In the genomic region with DNA sequence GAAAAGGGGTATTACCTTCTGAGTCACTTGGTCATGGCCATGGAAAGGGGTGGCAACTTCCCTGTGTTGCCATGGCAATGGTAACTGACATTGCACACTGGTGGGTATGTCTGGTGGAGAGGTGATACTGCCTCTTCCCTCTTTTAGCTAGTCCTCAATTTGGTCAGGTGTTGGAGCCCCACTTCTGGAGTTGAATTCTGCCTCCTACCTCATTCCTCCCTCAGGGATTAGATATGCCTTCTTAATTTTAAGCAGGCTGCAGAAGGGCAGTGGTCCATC, we compare ENCODE assay signal across 1 cellular context.
TF ChIP-seq lines count a peak whose summit lies in the region.

No MANE protein-coding gene starts in this region.

TF ChIP-seq in HepG2, 621 proteins besides CTCF, POLR2A, EP300 and RAD21:
- TF ChIP-seq RFX3 (CRISPR knock-in tag; IDR thresholded peaks at IDR 0.05) (peak; percentile 57; the same call in 1 of the 2 replicates), ZBTB3 (CRISPR knock-in tag; IDR thresholded peaks at IDR 0.05; ENCODE audit: borderline replicate concordance, low read depth) (no peak), RFX1 (IDR thresholded peaks at IDR 0.05) (peak; percentile 25)
- TF ChIP-seq, protein P1, sequence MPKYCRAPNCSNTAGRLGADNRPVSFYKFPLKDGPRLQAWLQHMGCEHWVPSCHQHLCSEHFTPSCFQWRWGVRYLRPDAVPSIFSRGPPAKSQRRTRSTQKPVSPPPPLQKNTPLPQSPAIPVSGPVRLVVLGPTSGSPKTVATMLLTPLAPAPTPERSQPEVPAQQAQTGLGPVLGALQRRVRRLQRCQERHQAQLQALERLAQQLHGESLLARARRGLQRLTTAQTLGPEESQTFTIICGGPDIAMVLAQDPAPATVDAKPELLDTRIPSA (CRISPR knock-in tag; IDR thresholded peaks at IDR 0.05; ENCODE audit: borderline replicate concordance), result no peak
